ENCODE assay signal across 10 cellular contexts in genomic region chr6:169851641-169852503, GRCh38.
DNase-seq lines count a peak whose midpoint lies in the region; ATAC-seq, FAIRE-seq and TF ChIP-seq lines count a peak whose summit lies in the region.
"Had no signal": no experiment of that assay in that cellular context is flagged by ENCODE, and none has a peak within 500 bp of the region (broad histone marks: within the 10 kb centered on the region; RNA-seq: fewer than 3 reads in every experiment).

No MANE protein-coding gene starts in this region.

- H3K27ac Mint-ChIP-seq in WTC11: peak overlapping the region; percentile 49; the same call in 1 of the 2 replicates
- H3K27ac Mint-ChIP-seq: stimulated activated naive CD8-positive, alpha-beta T cell treated with anti-CD3 and anti-CD28 coated beads, Interleukin-15, Interleukin-2, amounts not matched to agents 100 ng/mL and 50 ng/mL, for 24 hours had no signal

- ATAC-seq in WTC11: peak; percentile 51
- no peak for ATAC-seq in HG02885 (IDR thresholded peaks at IDR 0.05; ENCODE audit: poor library complexity, unreplicated experiment)

- H3K4me1 Mint-ChIP-seq in WTC11: peaks cover 13% of the 10 kb centered on the region

- H3K4me3 Mint-ChIP-seq in WTC11: no peak overlapping the region
- H3K4me3 Mint-ChIP-seq: stimulated activated naive CD8-positive, alpha-beta T cell treated with anti-CD3 and anti-CD28 coated beads, Interleukin-15, Interleukin-2, amounts not matched to agents 100 ng/mL and 50 ng/mL, for 24 hours had no signal

- CTCF ChIA-PET in WTC11 (lab: Charles Lee): interaction anchor here (1.1 to 3.1 kb wide), 2 partner anchors 20 to 62 kb away, joined by 3 to 16 read pairs; no protein-coding TSS in a partner anchor

- peaks cover 26% of the 10 kb centered on the region for H3K9me3 Mint-ChIP-seq in WTC11

- no peak for TF ChIP-seq CTCF in WTC11 (IDR thresholded peaks at IDR 0.05)

- intact Hi-C loops in cardiac septum (cut with DNase I): loop anchor here (5.0 kb wide), 1 partner anchor 55 kb away; no protein-coding TSS in a partner anchor

- FAIRE-seq in H54 (lab: Jason Lieb, UNC) (no peak), GM12892 (lab: Jason Lieb, UNC) (no peak)

- no peak for TF ChIP-seq POLR2A in H54 (IDR thresholded peaks at IDR 0.05; ENCODE audit: low read depth, low read length)
- no peak for TF ChIP-seq POLR2A in GM12892 (IDR thresholded peaks at IDR 0.05; ENCODE audit: low read depth, low read length)

- H3K36me3 Mint-ChIP-seq in WTC11: peaks cover 9% of the 10 kb centered on the region

- H3K27me3 Mint-ChIP-seq in WTC11 (ENCODE audit: low read depth): no peaks in the 10 kb centered on the region
- H3K27me3 Mint-ChIP-seq: stimulated activated naive CD8-positive, alpha-beta T cell treated with anti-CD3 and anti-CD28 coated beads, Interleukin-15, Interleukin-2, amounts not matched to agents 100 ng/mL and 50 ng/mL, for 24 hours had no signal

- POLR2A ChIA-PET in WTC11 (lab: Charles Lee): no interaction called here

- DNase-seq in H54 (ENCODE audit: insufficient read length, low spot score): peak; percentile 39
- no peak for DNase-seq in WTC11 (ENCODE audit: low spot score)
- peak; percentile 69 for DNase-seq in cardiac septum (ENCODE audit: low spot score)
- DNase-seq in pulmonary artery endothelial cell (ENCODE audit: low read depth, low spot score): peak; percentile 87
- DNase-seq in COLO668 (lab: John Stamatoyannopoulos, UW; ENCODE audit: unreplicated experiment): no peak
- DNase-seq in GM12892 (ENCODE audit: insufficient read length): no peak
- no peak for DNase-seq in NCI-H187 treated with DMSO at 0.1 percent for 48 hours (lab: John Stamatoyannopoulos, UW)
- DNase-seq: activated CD4-positive, alpha-beta T cell treated with anti-CD3 and anti-CD28 coated beads for 48 hours had no signal

TF ChIP-seq in WTC11, 78 proteins besides CTCF, POLR2A, EP300 and RAD21:
- TF ChIP-seq ARID4B (CRISPR knock-in tag; IDR thresholded peaks at IDR 0.05; ENCODE audit: borderline replicate concordance): no peak
- TF ChIP-seq SMAD3 (CRISPR knock-in tag; IDR thresholded peaks at IDR 0.05; ENCODE audit: borderline replicate concordance): no peak
- TF ChIP-seq MLX (CRISPR knock-in tag; IDR thresholded peaks at IDR 0.05): no peak
- no peak for TF ChIP-seq JUN (CRISPR knock-in tag; IDR thresholded peaks at IDR 0.05)
- no peak for TF ChIP-seq GTF2I (CRISPR knock-in tag; conservative IDR thresholded peaks at IDR 0.05)
- no peak for TF ChIP-seq ATF1 (CRISPR knock-in tag; IDR thresholded peaks at IDR 0.05)
- no peak for TF ChIP-seq ZNF416 (CRISPR knock-in tag; IDR thresholded peaks at IDR 0.05)
- no peak for TF ChIP-seq RELA (CRISPR knock-in tag; IDR thresholded peaks at IDR 0.05; ENCODE audit: borderline replicate concordance)
- TF ChIP-seq MYBL2 (CRISPR knock-in tag; IDR thresholded peaks at IDR 0.05): no peak

Comparison
In these comparisons a context has a peak if more than half of its experiments do, and no peak if none do; other contexts are left out.
1. DNase-seq: peak in H54 (single experiment), cardiac septum (single experiment) and pulmonary artery endothelial cell (single experiment); none in WTC11 (single experiment), COLO668 (single experiment), GM12892 (single experiment) and NCI-H187 treated with DMSO at 0.1 percent for 48 hours (single experiment).